Comparison of ENCODE assay signal across 8 cellular contexts in the genomic region with DNA sequence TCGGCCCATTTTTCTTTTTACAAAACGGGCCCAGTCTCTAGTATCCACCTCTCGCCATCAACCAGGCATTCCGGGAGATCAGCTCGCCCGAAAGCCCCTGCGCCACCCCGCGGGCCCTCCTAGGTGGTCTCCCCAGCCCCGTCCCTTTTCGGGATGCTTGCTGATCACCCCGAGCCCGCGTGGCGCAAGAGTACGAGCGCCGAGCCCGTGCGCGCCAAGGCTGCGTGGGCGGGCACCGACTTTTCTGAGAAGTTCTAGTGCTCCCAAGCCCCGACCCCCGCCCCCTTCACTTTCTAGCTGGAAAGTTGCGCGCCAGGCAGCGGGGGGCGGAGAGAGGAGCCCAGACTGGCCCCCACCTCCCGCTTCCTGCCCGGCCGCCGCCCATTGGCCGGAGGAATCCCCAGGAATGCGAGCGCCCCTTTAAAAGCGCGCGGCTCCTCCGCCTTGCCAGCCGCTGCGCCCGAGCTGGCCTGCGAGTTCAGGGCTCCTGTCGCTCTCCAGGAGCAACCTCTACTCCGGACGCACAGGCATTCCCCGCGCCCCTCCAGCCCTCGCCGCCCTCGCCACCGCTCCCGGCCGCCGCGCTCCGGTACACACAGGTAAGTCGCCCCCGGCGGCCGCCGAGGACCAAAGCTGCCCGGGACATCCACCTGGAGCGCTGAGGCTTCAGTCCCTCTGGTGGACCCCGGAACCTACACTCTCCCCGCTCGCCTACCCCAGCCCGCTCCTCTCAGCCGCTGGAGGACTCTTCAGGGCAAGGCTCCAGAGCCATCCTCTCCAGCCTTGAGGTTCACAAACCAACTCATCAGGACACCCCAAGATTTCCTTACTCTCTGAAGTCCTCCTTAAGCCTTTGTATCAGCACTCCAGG. TPM values are rescaled to one million over a fixed set of nuclear protein-coding genes. Genes with fewer than 3 reads are reported as not detected.
DNase-seq lines count a peak whose midpoint lies in the region; ATAC-seq, FAIRE-seq and TF ChIP-seq lines count a peak whose summit lies in the region.

A gene (plus strand): TSS at position 450 of the 871 bp plus-strand sequence. CDS start 779 bp downstream, outside the sequence.

- TF ChIP-seq CTCF in bronchial epithelial cell (IDR thresholded peaks at IDR 0.05; ENCODE audit: insufficient read depth, low read length, severe bottlenecking): no peak
- no peak for TF ChIP-seq CTCF in spleen (IDR thresholded peaks at IDR 0.05 in 8 of 11, conservative IDR thresholded peaks at IDR 0.05 in 3 of 11)

- no peak for FAIRE-seq in bronchial epithelial cell (lab: Jason Lieb, UNC)

- no peaks in the 10 kb centered on the region for H3K27me3 ChIP-seq in bronchial epithelial cell (ENCODE audit: control insufficient read depth, insufficient read depth, low read length)
- peaks cover 0 to 73% (median 15%) of the 10 kb centered on the region in 7 donors for H3K27me3 ChIP-seq in spleen (replicated peaks in 1 of 7)

- TF ChIP-seq POLR2A in spleen (IDR thresholded peaks at IDR 0.05): peak; percentile 19 to 80 (median 75)

- H3K36me3 Mint-ChIP-seq in immature natural killer cell: peaks cover 0 to 6% (median 0%) of the 10 kb centered on the region in 3 donors

- H3K27ac ChIP-seq in spleen: peak within 1 kb of the TSS; percentile 51 to 90 (median 83)

- peak within 1 kb of the TSS in 5 of 6 donors; percentile 22 to 72 (median 58) for H3K27ac Mint-ChIP-seq in immature natural killer cell

- H3K4me3 ChIP-seq in bronchial epithelial cell (ENCODE audit: low read depth, low read length) (peak within 1 kb of the TSS; percentile 58), spleen (peak within 1 kb of the TSS; percentile 39 to 70 (median 46))

- H3K36me3 ChIP-seq in ES-I3 (ENCODE audit: insufficient read depth, low read length) (peaks cover 9% of the 10 kb centered on the region), bronchial epithelial cell (ENCODE audit: control insufficient read depth, insufficient read depth, low read length) (peaks cover 20% of the 10 kb centered on the region), spleen (peaks cover 0 to 39% (median 10%) of the 10 kb centered on the region in 6 donors)

- H3K9me3 Mint-ChIP-seq in immature natural killer cell: no peaks in the 10 kb centered on the region

- peaks cover 36 to 62% of the 10 kb centered on the region in 2 donors for H3K4me1 Mint-ChIP-seq in immature natural killer cell

- peak within 1 kb of the TSS; percentile 77 to 86 (median 82) for H3K4me3 Mint-ChIP-seq in immature natural killer cell

- peak; percentile 28 for ATAC-seq in HG02840 (IDR thresholded peaks at IDR 0.05; ENCODE audit: low FRiP score, unreplicated experiment)

- H3K9me3 ChIP-seq in ES-I3 (ENCODE audit: control insufficient read depth, insufficient read depth, low read length) (no peaks in the 10 kb centered on the region), spleen (no peaks in the 10 kb centered on the region)

- H3K27me3 Mint-ChIP-seq in immature natural killer cell (ENCODE audit: low read depth in 3 of 3): peaks cover 4 to 8% (median 5%) of the 10 kb centered on the region in 3 donors

- H3K9ac ChIP-seq in ES-I3 (ENCODE audit: low read depth, low read length): peak within 1 kb of the TSS; percentile 63

- DNase-seq in T-helper 22 cell (ENCODE audit: low read depth) (peak; percentile 8), bronchial epithelial cell (ENCODE audit: low read depth) (peak; percentile 66), immature natural killer cell (peak in 2 of 3 donors; percentile 26 to 43), spleen (peak; percentile 87), OCI-M1 (lab: John Stamatoyannopoulos, UW) (no peak), NCI-H1105 (lab: John Stamatoyannopoulos, UW) (no peak)

- H3K4me1 ChIP-seq in ES-I3 (ENCODE audit: insufficient read depth, low read length) (peaks cover 16% of the 10 kb centered on the region), spleen (peaks cover 0 to 67% (median 26%) of the 10 kb centered on the region in 6 donors)

- WGBS in spleen, 5 donors: 1 to 6% (median 2%) methylated on average over 18 to 71 of the region's 71 CpGs

- intact Hi-C loops in spleen (cut with DNase I; ENCODE audit: low total_unique reads): loop anchor here (10.0 kb wide), 2 partner anchors 174 to 456 kb away; no protein-coding TSS in a partner anchor

RNA-seq across cellular contexts. Expression of the gene that starts here (rescaled TPM):
- 37.8 and 162 TPM in 2 replicates for total RNA-seq in bronchial epithelial cell
- polyA plus RNA-seq in immature natural killer cell: 10 to 100 TPM in 1 of 3 donors, 1 to 10 TPM in 2; 2.2 to 11.4 (median 9.2) TPM
- 1,000 to 10,000 TPM in 1 of 7 donors, 100 to 1,000 TPM in 6; 156 to 1,022 (median 509) TPM for total RNA-seq in spleen
- polyA plus RNA-seq in spleen: 10 to 100 TPM in 2 of 3 donors, 1 to 10 TPM in 1; 8.4 to 18.4 (median 17.2) TPM

Comparison
In these comparisons a context has a peak if more than half of its experiments do, and no peak if none do; other contexts are left out.
1. DNase-seq: peak in T-helper 22 cell (single experiment), bronchial epithelial cell (single experiment), immature natural killer cell (2 of 3) and spleen (single experiment); none in OCI-M1 (single experiment) and NCI-H1105 (single experiment).